In the genomic region with DNA sequence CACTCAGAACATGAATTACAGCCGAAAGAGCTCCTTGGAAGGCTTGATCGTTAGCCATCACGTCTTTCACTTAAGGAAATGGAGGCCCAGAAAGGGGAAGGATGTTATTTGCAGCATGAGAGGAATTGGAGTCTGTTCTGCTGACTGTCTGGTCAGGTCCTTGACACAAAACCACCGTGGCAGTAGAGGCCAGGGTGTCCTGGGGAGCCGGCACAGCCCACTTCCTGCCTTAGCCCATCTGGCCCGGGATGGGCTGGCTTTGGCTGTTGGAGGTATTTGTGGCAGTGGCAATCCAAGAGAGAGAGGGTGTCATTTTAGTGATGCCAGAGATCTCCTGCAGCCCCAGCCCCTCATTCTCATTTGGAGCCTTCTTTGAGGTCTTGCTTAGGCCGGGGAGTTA, we compare ENCODE assay signal across 8 cellular contexts. TPM values are rescaled to one million over a fixed set of nuclear protein-coding genes. Genes with fewer than 3 reads are reported as not detected.
A peak's percentile ranks its signal among the peaks of the same experiment; 100 is the strongest.
DNase-seq lines count a peak whose midpoint lies in the region; ATAC-seq and TF ChIP-seq lines count a peak whose summit lies in the region.

No MANE protein-coding gene starts in this region.

- no peaks in the 10 kb centered on the region for H3K9me3 Mint-ChIP-seq in activated T-cell treated with anti-CD3 and anti-CD28 coated beads, Interleukin-2, amount 50 U/mL, for 24 hours
- H3K9me3 Mint-ChIP-seq in activated T-helper 17 cell treated with anti-CD3 and anti-CD28 coated beads, Interleukin-2, amount 50 U/mL, for 72 hours: no peaks in the 10 kb centered on the region

- DNase-seq in activated T-cell treated with anti-CD3 and anti-CD28 coated beads, Interleukin-2, amount 50 U/mL, for 24 hours: no peak
- DNase-seq in activated T-cell treated with anti-CD3 and anti-CD28 coated beads for 4 hours: no peak
- DNase-seq in iris pigment epithelial cell (ENCODE audit: low read depth): peak; percentile 33
- peak; percentile 45 to 63 for DNase-seq in tibial artery
- no peak for DNase-seq in uterus
- DNase-seq in mucosa of gallbladder (ENCODE audit: low spot score): no peak

- H3K36me3 ChIP-seq in tibial artery (peaks cover 0 to 30% (median 0%) of the 10 kb centered on the region in 3 donors), uterus (no peaks in the 10 kb centered on the region)

- peaks cover 69% of the 10 kb centered on the region for H3K4me1 Mint-ChIP-seq in activated T-cell treated with anti-CD3 and anti-CD28 coated beads, Interleukin-2, amount 50 U/mL, for 24 hours (ENCODE audit: low read depth)
- peaks cover 24% of the 10 kb centered on the region for H3K4me1 Mint-ChIP-seq in activated T-helper 17 cell treated with anti-CD3 and anti-CD28 coated beads, Interleukin-2, amount 50 U/mL, for 72 hours

- TF ChIP-seq CTCF in tibial artery (IDR thresholded peaks at IDR 0.05): no peak
- no peak for TF ChIP-seq CTCF in uterus (IDR thresholded peaks at IDR 0.05)

- no peak for TF ChIP-seq POLR2A in uterus (IDR thresholded peaks at IDR 0.05)

- peaks cover 94% of the 10 kb centered on the region for H3K36me3 Mint-ChIP-seq in activated T-cell treated with anti-CD3 and anti-CD28 coated beads, Interleukin-2, amount 50 U/mL, for 24 hours (ENCODE audit: low read depth)
- H3K36me3 Mint-ChIP-seq in activated T-helper 17 cell treated with anti-CD3 and anti-CD28 coated beads, Interleukin-2, amount 50 U/mL, for 72 hours (ENCODE audit: low read depth): peaks cover 90% of the 10 kb centered on the region

- intact Hi-C loops in tibial artery (cut with DNase I; ENCODE audit: low total_unique reads): no loop called here
- intact Hi-C loops in uterus (cut with DNase I; ENCODE audit: low total_unique reads): no loop called here

- peaks cover 5 to 76% (median 40%) of the 10 kb centered on the region in 4 donors for H3K4me1 ChIP-seq in tibial artery
- H3K4me1 ChIP-seq in uterus: no peaks in the 10 kb centered on the region

- H3K4me3 Mint-ChIP-seq in activated T-cell treated with anti-CD3 and anti-CD28 coated beads, Interleukin-2, amount 50 U/mL, for 24 hours: no peak overlapping the region
- H3K4me3 Mint-ChIP-seq in activated T-helper 17 cell treated with anti-CD3 and anti-CD28 coated beads, Interleukin-2, amount 50 U/mL, for 72 hours: no peak overlapping the region

- H3K9me3 ChIP-seq in tibial artery (no peaks in the 10 kb centered on the region), uterus (no peaks in the 10 kb centered on the region)

- no peaks in the 10 kb centered on the region for H3K27me3 Mint-ChIP-seq in activated T-cell treated with anti-CD3 and anti-CD28 coated beads, Interleukin-2, amount 50 U/mL, for 24 hours
- H3K27me3 Mint-ChIP-seq in activated T-helper 17 cell treated with anti-CD3 and anti-CD28 coated beads, Interleukin-2, amount 50 U/mL, for 72 hours: no peaks in the 10 kb centered on the region

- no peak overlapping the region for H3K4me3 ChIP-seq in tibial artery
- no peak overlapping the region for H3K4me3 ChIP-seq in uterus

- ATAC-seq in activated T-helper 17 cell treated with anti-CD3 and anti-CD28 coated beads, Interleukin-2, amount 50 U/mL, for 72 hours (replicated peaks): no peak
- ATAC-seq in GM21529 (IDR thresholded peaks at IDR 0.05; ENCODE audit: unreplicated experiment): no peak

- H3K27ac Mint-ChIP-seq in activated T-cell treated with anti-CD3 and anti-CD28 coated beads, Interleukin-2, amount 50 U/mL, for 24 hours: peak overlapping the region; percentile 81
- peak overlapping the region; percentile 56 for H3K27ac Mint-ChIP-seq in activated T-helper 17 cell treated with anti-CD3 and anti-CD28 coated beads, Interleukin-2, amount 50 U/mL, for 72 hours

- H3K27me3 ChIP-seq in tibial artery (no peaks in the 10 kb centered on the region), uterus (no peaks in the 10 kb centered on the region)

- H3K27ac ChIP-seq in tibial artery: peak overlapping the region; percentile 64 to 72
- H3K27ac ChIP-seq in uterus: peak overlapping the region in 1 of 2 donors; percentile 77

RNA-seq across cellular contexts. Expression of gene ST6GAL1, which starts 37.4 kb away (rescaled TPM):
- total RNA-seq in activated T-helper 17 cell treated with anti-CD3 and anti-CD28 coated beads, Interleukin-2, amount 50 U/mL, for 72 hours: 10 to 100 TPM; 68.0 to 77.4 TPM
- total RNA-seq in uterus (100 to 1,000 TPM in 1 of 4 donors, 10 to 100 TPM in 3; 32.6 to 107 (median 57.1) TPM), mucosa of gallbladder (35.0 TPM)

Comparison
In these comparisons a context has a peak if more than half of its experiments do, and no peak if none do; other contexts are left out.
1. DNase-seq: peak in iris pigment epithelial cell (single experiment) and tibial artery (2 of 2); none in activated T-cell treated with anti-CD3 and anti-CD28 coated beads, Interleukin-2, amount 50 U/mL, for 24 hours (single experiment), activated T-cell treated with anti-CD3 and anti-CD28 coated beads for 4 hours (single experiment), uterus (0 of 2) and mucosa of gallbladder (single experiment).